In the genomic region with DNA sequence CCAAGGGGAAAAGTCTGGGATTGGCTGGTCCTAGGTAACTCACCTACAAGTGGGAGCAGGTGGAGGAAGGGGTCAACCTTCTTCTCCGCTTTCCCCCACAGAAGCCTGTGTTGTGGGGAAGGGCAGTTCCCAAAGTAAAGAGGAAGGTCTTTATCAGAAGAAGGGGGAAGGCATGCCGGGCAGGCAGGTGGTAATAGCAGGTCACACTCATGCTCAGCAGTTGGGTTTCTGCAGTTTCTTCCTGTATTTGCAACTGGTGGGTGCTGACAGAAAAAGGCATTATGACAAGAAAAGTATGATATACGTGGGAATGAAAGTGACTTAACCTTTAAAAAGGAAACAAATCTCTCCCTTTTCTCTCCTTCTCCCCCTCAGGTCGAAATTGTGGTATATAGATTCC, we compare ENCODE assay signal across 15 cellular contexts. TPM values are rescaled to one million over a fixed set of nuclear protein-coding genes. Genes with fewer than 3 reads are reported as not detected.
DNase-seq lines count a peak whose midpoint lies in the region; ATAC-seq, FAIRE-seq and TF ChIP-seq lines count a peak whose summit lies in the region.
"Had no signal": no experiment of that assay in that cellular context is flagged by ENCODE, and none has a peak within 500 bp of the region (broad histone marks: within the 10 kb centered on the region; RNA-seq: fewer than 3 reads in every experiment).

No MANE protein-coding gene starts in this region.

- peak; percentile 26 for DNase-seq in stimulated activated CD4-positive, alpha-beta T cell treated with anti-CD3 and anti-CD28 coated beads, Interleukin-15, amount 100 ng/mL, for 24 hours
- DNase-seq in stimulated activated CD4-positive, alpha-beta T cell treated with anti-CD3 and anti-CD28 coated beads, Interleukin-4, amount 100 ng/mL, for 1 hour = no peak
- DNase-seq in activated naive CD8-positive, alpha-beta T cell treated with anti-CD3 and anti-CD28 coated beads, Interleukin-2, amount 50 U/mL, for 24 hours = no peak
- DNase-seq in type B pancreatic cell (ENCODE audit: extremely low spot score, unreplicated experiment) (no peak), RCC 7860 (ENCODE audit: low spot score) (no peak), UCSD-AML1 (lab: John Stamatoyannopoulos, UW; ENCODE audit: unreplicated experiment) (no peak)
- DNase-seq: head of caudate nucleus; NCI-H1417 treated with DMSO at 0.1 percent for 48 hours; NCI-H524 treated with DMSO at 0.1 percent for 48 hours; Right ventricle myocardium superior; stimulated activated naive CD4-positive, alpha-beta T cell treated with Interleukin-2 at 50 U/mL for 16 hours had no signal

- H3K27ac Mint-ChIP-seq in activated naive CD8-positive, alpha-beta T cell treated with anti-CD3 and anti-CD28 coated beads, Interleukin-2, amount 50 U/mL, for 24 hours = peak overlapping the region; percentile 95
- H3K27ac Mint-ChIP-seq in type B pancreatic cell = peak overlapping the region; percentile 26

- H3K36me3 ChIP-seq in OCI-LY3 (replicated peaks; ENCODE audit: low read depth, low read length) = peaks cover 30% of the 10 kb centered on the region

- H3K79me2 ChIP-seq in OCI-LY3 (ENCODE audit: low read length) = peaks cover 77% of the 10 kb centered on the region

- H3K9ac ChIP-seq in OCI-LY3 (ENCODE audit: low read length) = no peak overlapping the region

- H3K4me2 ChIP-seq in OCI-LY3 (ENCODE audit: low read length) = peak overlapping the region; percentile 99

- ATAC-seq in activated naive CD8-positive, alpha-beta T cell treated with anti-CD3 and anti-CD28 coated beads, Interleukin-2, amount 50 U/mL, for 24 hours = no peak
- ATAC-seq in HG02970 (IDR thresholded peaks at IDR 0.05; ENCODE audit: low FRiP score, unreplicated experiment) = no peak

- H3K9me3 ChIP-seq in OCI-LY3 (ENCODE audit: insufficient read depth, low read length) = no peaks in the 10 kb centered on the region

- no peak for FAIRE-seq in RCC 7860 (lab: Jason Lieb, UNC)
- FAIRE-seq: G401.6, TTC549 had no signal

- peak overlapping the region; percentile 94; the same call in 1 of the 2 replicates for H3K4me3 ChIP-seq in OCI-LY3 (ENCODE audit: low read length)

- no peak overlapping the region for H2AFZ ChIP-seq in OCI-LY3 (ENCODE audit: low read depth, low read length)

- TF ChIP-seq CTCF in OCI-LY3 (IDR thresholded peaks at IDR 0.05; ENCODE audit: low read depth, low read length) (no peak), type B pancreatic cell (conservative IDR thresholded peaks at IDR 0.05) (no peak)

- peak overlapping the region; percentile 61 for H3K27ac ChIP-seq in OCI-LY3 (ENCODE audit: low read length)

- no peaks in the 10 kb centered on the region for H3K27me3 Mint-ChIP-seq in activated naive CD8-positive, alpha-beta T cell treated with anti-CD3 and anti-CD28 coated beads, Interleukin-2, amount 50 U/mL, for 24 hours
- no peaks in the 10 kb centered on the region for H3K27me3 Mint-ChIP-seq in type B pancreatic cell

- H3K36me3 Mint-ChIP-seq in activated naive CD8-positive, alpha-beta T cell treated with anti-CD3 and anti-CD28 coated beads, Interleukin-2, amount 50 U/mL, for 24 hours (ENCODE audit: low read depth) = peaks cover 15% of the 10 kb centered on the region
- H3K36me3 Mint-ChIP-seq in type B pancreatic cell = peaks cover 7% of the 10 kb centered on the region

- peaks cover 61% of the 10 kb centered on the region for H3K4me1 ChIP-seq in OCI-LY3 (ENCODE audit: low read length)

- H3K27me3 ChIP-seq in OCI-LY3 (ENCODE audit: low read depth, low read length) = no peaks in the 10 kb centered on the region

- H3K4me3 Mint-ChIP-seq in activated naive CD8-positive, alpha-beta T cell treated with anti-CD3 and anti-CD28 coated beads, Interleukin-2, amount 50 U/mL, for 24 hours = peak overlapping the region; percentile 87
- no peak overlapping the region for H3K4me3 Mint-ChIP-seq in type B pancreatic cell

- H4K20me1 ChIP-seq in OCI-LY3 (ENCODE audit: insufficient read depth, low read length) = peaks cover 40% of the 10 kb centered on the region

- H3K9me3 Mint-ChIP-seq in activated naive CD8-positive, alpha-beta T cell treated with anti-CD3 and anti-CD28 coated beads, Interleukin-2, amount 50 U/mL, for 24 hours = no peaks in the 10 kb centered on the region
- H3K9me3 Mint-ChIP-seq in type B pancreatic cell = no peaks in the 10 kb centered on the region

- peaks cover 55% of the 10 kb centered on the region for H3K4me1 Mint-ChIP-seq in activated naive CD8-positive, alpha-beta T cell treated with anti-CD3 and anti-CD28 coated beads, Interleukin-2, amount 50 U/mL, for 24 hours
- peaks cover 12% of the 10 kb centered on the region for H3K4me1 Mint-ChIP-seq in type B pancreatic cell (ENCODE audit: unreplicated experiment)

RNA-seq across cellular contexts. Expression of a gene that starts 3.6 kb away (rescaled TPM):
- total RNA-seq in type B pancreatic cell (ENCODE audit: low replicate concordance) = 21.8 and 28.0 TPM in 2 replicates
